In genomic region chrX:19810809-19811208, GRCh38 we compare ENCODE assay signal across 14 cellular contexts.
DNase-seq lines count a peak whose midpoint lies in the region; ATAC-seq and TF ChIP-seq lines count a peak whose summit lies in the region.
"Had no signal": no experiment of that assay in that cellular context is flagged by ENCODE, and none has a peak within 500 bp of the region (broad histone marks: within the 10 kb centered on the region; RNA-seq: fewer than 3 reads in every experiment).

No MANE protein-coding gene starts in this region.

- DNase-seq in activated CD4-positive, alpha-beta T cell treated with anti-CD3 and anti-CD28 coated beads for 36 hours: no peak
- no peak for DNase-seq in activated CD4-positive, alpha-beta T cell treated with anti-CD3 and anti-CD28 coated beads for 48 hours
- DNase-seq in SIG-M5 treated with dmso at 0.1 percent for 504 hours (lab: John Stamatoyannopoulos, UW; ENCODE audit: unreplicated experiment) (peak; percentile 82), fibroblast of pulmonary artery (ENCODE audit: low read depth) (peak; percentile 37)
- no peak for DNase-seq in stimulated activated naive CD8-positive, alpha-beta T cell treated with anti-CD3 and anti-CD28 coated beads, Interleukin-15, Interleukin-2, amounts not matched to agents 100 U/mL and 50 U/mL, for 24 hours
- no peak for DNase-seq in NK-92 treated with Interleukin-12 subunit alpha and Interleukin-12 subunit beta, amount 100 ng/mL, for 24 hours (lab: John Stamatoyannopoulos, UW)
- no peak for DNase-seq in stimulated activated CD4-positive, alpha-beta T cell treated with anti-CD3 and anti-CD28 coated beads, Interleukin-4, amount 100 ng/mL, for 4 hours
- DNase-seq: activated CD4-positive, CD25-positive, alpha-beta regulatory T cell; activated naive CD4-positive, alpha-beta T cell treated with Interleukin-2 at 50 U/mL for 16 hours; HFFc6; kidney glomerular epithelial cell; NCI-H1417 treated with DMSO at 0.1 percent for 48 hours; PC-9 had no signal

- peaks cover 14% of the 10 kb centered on the region for H3K36me3 Mint-ChIP-seq in activated CD4-positive, alpha-beta T cell treated with anti-CD3 and anti-CD28 coated beads for 36 hours (ENCODE audit: low read depth)

- no peak overlapping the region for H3K4me3 ChIP-seq in fibroblast of pulmonary artery (replicated peaks; ENCODE audit: low read depth, low read length)
- H3K4me3 ChIP-seq: PC-9 had no signal

- ATAC-seq in activated CD4-positive, alpha-beta T cell treated with anti-CD3 and anti-CD28 coated beads for 36 hours: peak; percentile 42
- ATAC-seq in stimulated activated naive CD8-positive, alpha-beta T cell treated with anti-CD3 and anti-CD28 coated beads, Interleukin-15, Interleukin-2, amounts not matched to agents 100 U/mL and 50 U/mL, for 24 hours: peak; percentile 53
- no peak for ATAC-seq in HG02870 (IDR thresholded peaks at IDR 0.05; ENCODE audit: unreplicated experiment)

- POLR2A ChIA-PET in activated CD4-positive, alpha-beta T cell treated with anti-CD3 and anti-CD28 coated beads for 36 hours (lab: Charles Lee): interaction anchor here (0.9 kb wide), 1 partner anchor 65 kb away, joined by 4 read pairs; no protein-coding TSS in a partner anchor

- H3K4me3 Mint-ChIP-seq in activated CD4-positive, alpha-beta T cell treated with anti-CD3 and anti-CD28 coated beads for 36 hours: no peak overlapping the region
- H3K4me3 Mint-ChIP-seq: HFFc6 had no signal

- H3K27ac Mint-ChIP-seq in activated CD4-positive, alpha-beta T cell treated with anti-CD3 and anti-CD28 coated beads for 36 hours: peak overlapping the region; percentile 49
- H3K27ac Mint-ChIP-seq: HFFc6 had no signal

- TF ChIP-seq CTCF in fibroblast of pulmonary artery (IDR thresholded peaks at IDR 0.05; ENCODE audit: low read length, missing control alignments): no peak

- intact Hi-C loops in activated CD4-positive, alpha-beta T cell treated with anti-CD3 and anti-CD28 coated beads for 36 hours (cut with DNase I, micrococcal nuclease): no loop called here

- CTCF ChIA-PET in activated CD4-positive, alpha-beta T cell treated with anti-CD3 and anti-CD28 coated beads for 36 hours (lab: Charles Lee): interaction anchor here (0.6 to 2.0 kb wide), 6 partner anchors 8 to 77 kb away, joined by 3 to 6 read pairs (median 4); no protein-coding TSS in a partner anchor

- H3K4me1 Mint-ChIP-seq in activated CD4-positive, alpha-beta T cell treated with anti-CD3 and anti-CD28 coated beads for 36 hours: peaks cover 62% of the 10 kb centered on the region

- H3K27me3 Mint-ChIP-seq in activated CD4-positive, alpha-beta T cell treated with anti-CD3 and anti-CD28 coated beads for 36 hours: no peaks in the 10 kb centered on the region

- H3K9me3 Mint-ChIP-seq in activated CD4-positive, alpha-beta T cell treated with anti-CD3 and anti-CD28 coated beads for 36 hours (ENCODE audit: low read depth): peaks cover 5% of the 10 kb centered on the region
- H3K9me3 Mint-ChIP-seq: HFFc6 had no signal

Comparison
In these comparisons a context has a peak if more than half of its experiments do, and no peak if none do; other contexts are left out.
1. DNase-seq: peak in SIG-M5 treated with dmso at 0.1 percent for 504 hours (single experiment) and fibroblast of pulmonary artery (single experiment); none in activated CD4-positive, alpha-beta T cell treated with anti-CD3 and anti-CD28 coated beads for 36 hours (single experiment), activated CD4-positive, alpha-beta T cell treated with anti-CD3 and anti-CD28 coated beads for 48 hours (single experiment), stimulated activated naive CD8-positive, alpha-beta T cell treated with anti-CD3 and anti-CD28 coated beads, Interleukin-15, Interleukin-2, amounts not matched to agents 100 U/mL and 50 U/mL, for 24 hours (single experiment), NK-92 treated with Interleukin-12 subunit alpha and Interleukin-12 subunit beta, amount 100 ng/mL, for 24 hours (single experiment) and stimulated activated CD4-positive, alpha-beta T cell treated with anti-CD3 and anti-CD28 coated beads, Interleukin-4, amount 100 ng/mL, for 4 hours (0 of 2).